In the genomic region with DNA sequence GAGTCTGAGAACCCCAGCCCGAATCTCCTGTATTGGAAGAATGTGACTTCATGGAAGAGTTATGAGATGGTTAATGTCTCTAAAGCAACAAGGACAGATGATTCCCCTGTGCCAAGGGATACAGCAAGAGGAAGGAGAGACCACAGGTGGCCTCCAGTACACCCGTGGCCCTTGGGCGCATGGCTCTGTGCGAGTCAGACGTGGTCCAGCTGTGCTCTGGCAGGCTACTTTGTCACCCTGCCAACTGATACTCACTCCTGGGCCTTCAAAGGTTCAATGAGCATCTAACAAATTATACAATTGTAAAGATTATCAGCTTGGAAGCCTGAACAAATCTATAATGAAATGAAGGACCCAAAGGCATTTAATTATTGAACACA, we compare ENCODE assay signal across 16 cellular contexts.
A peak's percentile ranks its signal among the peaks of the same experiment; 100 is the strongest.
DNase-seq lines count a peak whose midpoint lies in the region; ATAC-seq lines count a peak whose summit lies in the region.
"Had no signal": no experiment of that assay in that cellular context is flagged by ENCODE, and none has a peak within 500 bp of the region (broad histone marks: within the 10 kb centered on the region; RNA-seq: fewer than 3 reads in every experiment).

No MANE protein-coding gene starts in this region.

- peak overlapping the region; percentile 76 for H3K27ac Mint-ChIP-seq in T-helper 1 cell treated with Interleukin-12 subunit alpha and Interleukin-12 subunit beta and Interleukin-4 antibody, amounts not matched to agents 30 μg/mL and 1 μg/mL, for 36 hours
- peak overlapping the region; percentile 62 for H3K27ac Mint-ChIP-seq in activated T-helper 2 cell treated with anti-CD3 and anti-CD28 coated beads, Interferon-gamma antibody, Interleukin-2, Interleukin-4, amounts not matched to agents 10 μg/mL and 5 μg/mL and 100 μg/mL, durations not matched to agents 14 hours and 24 hours and 36 hours
- H3K27ac Mint-ChIP-seq: natural killer cell had no signal

- H3K4me3 Mint-ChIP-seq in T-helper 1 cell treated with Interleukin-12 subunit alpha and Interleukin-12 subunit beta and Interleukin-4 antibody, amounts not matched to agents 30 μg/mL and 1 μg/mL, for 36 hours, result no peak overlapping the region
- no peak overlapping the region for H3K4me3 Mint-ChIP-seq in activated T-helper 2 cell treated with anti-CD3 and anti-CD28 coated beads, Interferon-gamma antibody, Interleukin-2, Interleukin-4, amounts not matched to agents 10 μg/mL and 5 μg/mL and 100 μg/mL, durations not matched to agents 14 hours and 24 hours and 36 hours (ENCODE audit: low read depth)
- H3K4me3 Mint-ChIP-seq: natural killer cell had no signal

- H3K36me3 Mint-ChIP-seq in T-helper 1 cell treated with Interleukin-12 subunit alpha and Interleukin-12 subunit beta and Interleukin-4 antibody, amounts not matched to agents 30 μg/mL and 1 μg/mL, for 36 hours (ENCODE audit: low read depth), result peaks cover 18% of the 10 kb centered on the region
- peaks cover 19% of the 10 kb centered on the region for H3K36me3 Mint-ChIP-seq in activated T-helper 2 cell treated with anti-CD3 and anti-CD28 coated beads, Interferon-gamma antibody, Interleukin-2, Interleukin-4, amounts not matched to agents 10 μg/mL and 5 μg/mL and 100 μg/mL, durations not matched to agents 14 hours and 24 hours and 36 hours (ENCODE audit: low read depth)
- H3K36me3 Mint-ChIP-seq: natural killer cell had no signal

- intact Hi-C loops in activated T-helper 2 cell treated with anti-CD3 and anti-CD28 coated beads, Interferon-gamma antibody, Interleukin-2, Interleukin-4, amounts not matched to agents 10 μg/mL and 5 μg/mL and 100 μg/mL, durations not matched to agents 14 hours and 24 hours and 36 hours (cut with micrococcal nuclease), result loop anchor here (2.0 to 10.0 kb wide), 2 partner anchors 42 to 584 kb away; no protein-coding TSS in a partner anchor

- DNase-seq in T-helper 1 cell (no peak), H4 (ENCODE audit: low spot score) (peak; percentile 17), myocyte (ENCODE audit: low read depth) (peak; percentile 43), AG20443 (ENCODE audit: low spot score) (no peak), GDM1 (lab: John Stamatoyannopoulos, UW) (no peak)
- DNase-seq in activated T-helper 2 cell treated with anti-CD3 and anti-CD28 coated beads, Interferon-gamma antibody, Interleukin-2, Interleukin-4, amounts not matched to agents 10 μg/mL and 5 μg/mL and 100 μg/mL, durations not matched to agents 14 hours and 24 hours and 36 hours (ENCODE audit: low spot score), result no peak
- DNase-seq: activated naive CD4-positive, alpha-beta T cell treated with Interleukin-2 at 50 U/mL for 16 hours; CD8-positive, alpha-beta memory T cell; cortex of kidney; GF-D8; natural killer cell; NCI-H2029; NCI-H510A; stomach had no signal

- no peaks in the 10 kb centered on the region for H3K9me3 Mint-ChIP-seq in T-helper 1 cell treated with Interleukin-12 subunit alpha and Interleukin-12 subunit beta and Interleukin-4 antibody, amounts not matched to agents 30 μg/mL and 1 μg/mL, for 36 hours
- H3K9me3 Mint-ChIP-seq in activated T-helper 2 cell treated with anti-CD3 and anti-CD28 coated beads, Interferon-gamma antibody, Interleukin-2, Interleukin-4, amounts not matched to agents 10 μg/mL and 5 μg/mL and 100 μg/mL, durations not matched to agents 14 hours and 24 hours and 36 hours, result no peaks in the 10 kb centered on the region
- H3K9me3 Mint-ChIP-seq: CD8-positive, alpha-beta memory T cell; natural killer cell had no signal

- no peaks in the 10 kb centered on the region for H3K27me3 Mint-ChIP-seq in T-helper 1 cell treated with Interleukin-12 subunit alpha and Interleukin-12 subunit beta and Interleukin-4 antibody, amounts not matched to agents 30 μg/mL and 1 μg/mL, for 36 hours (ENCODE audit: low read depth)
- no peaks in the 10 kb centered on the region for H3K27me3 Mint-ChIP-seq in activated T-helper 2 cell treated with anti-CD3 and anti-CD28 coated beads, Interferon-gamma antibody, Interleukin-2, Interleukin-4, amounts not matched to agents 10 μg/mL and 5 μg/mL and 100 μg/mL, durations not matched to agents 14 hours and 24 hours and 36 hours (ENCODE audit: low read depth)

- no peak for ATAC-seq in GM21423 (IDR thresholded peaks at IDR 0.05; ENCODE audit: unreplicated experiment)

- H3K4me1 Mint-ChIP-seq in T-helper 1 cell treated with Interleukin-12 subunit alpha and Interleukin-12 subunit beta and Interleukin-4 antibody, amounts not matched to agents 30 μg/mL and 1 μg/mL, for 36 hours (ENCODE audit: low read depth), result peaks cover 41% of the 10 kb centered on the region
- H3K4me1 Mint-ChIP-seq in activated T-helper 2 cell treated with anti-CD3 and anti-CD28 coated beads, Interferon-gamma antibody, Interleukin-2, Interleukin-4, amounts not matched to agents 10 μg/mL and 5 μg/mL and 100 μg/mL, durations not matched to agents 14 hours and 24 hours and 36 hours (ENCODE audit: low read depth), result peaks cover 30% of the 10 kb centered on the region

Comparison
In these comparisons a context has a peak if more than half of its experiments do, and no peak if none do; other contexts are left out.
1. DNase-seq: peak in H4 (single experiment) and myocyte (single experiment); none in T-helper 1 cell (0 of 5), activated T-helper 2 cell treated with anti-CD3 and anti-CD28 coated beads, Interferon-gamma antibody, Interleukin-2, Interleukin-4, amounts not matched to agents 10 μg/mL and 5 μg/mL and 100 μg/mL, durations not matched to agents 14 hours and 24 hours and 36 hours (single experiment), AG20443 (single experiment) and GDM1 (single experiment).